Comparison of ENCODE assay signal across 28 cellular contexts in genomic region chr3:154656496-154656895, GRCh38.
"Had no signal": no experiment of that assay in that cellular context is flagged by ENCODE, and none has a peak within 500 bp of the region (broad histone marks: within the 10 kb centered on the region; RNA-seq: fewer than 3 reads in every experiment).

No MANE protein-coding gene starts in this region.

- DNase-seq: activated B cell treated with CpG ODN at 0.5 μM for 24 hours; activated CD4-positive, alpha-beta T cell treated with anti-CD3 and anti-CD28 coated beads for 48 hours; activated CD4-positive, alpha-beta T cell treated with anti-CD3 and anti-CD28 coated beads, Interleukin-2, amount 50 U/mL, for 1 hour; activated CD4-positive, alpha-beta T cell treated with anti-CD3 and anti-CD28 coated beads, Interleukin-2, amount 50 U/mL, for 48 hours; activated CD8-positive, alpha-beta memory T cell treated with anti-CD3 and anti-CD28 coated beads for 24 hours; activated CD8-positive, alpha-beta T cell treated with anti-CD3 and anti-CD28 coated beads for 36 hours; activated effector memory CD4-positive, alpha-beta T cell treated with anti-CD3 and anti-CD28 coated beads, Interleukin-2, amount 50 U/mL, for 16 hours; activated naive CD4-positive, alpha-beta T cell treated with anti-CD3 and anti-CD28 coated beads for 36 hours; activated naive CD8-positive, alpha-beta T cell treated with anti-CD3 and anti-CD28 coated beads, Interleukin-2, amount 10 ng/mL, durations not matched to agents 7 days and 5 days; activated T-cell treated with anti-CD3 and anti-CD28 coated beads, Interleukin-2, amount 50 U/mL, for 48 hours; central memory CD4-positive, alpha-beta T cell; cerebellar nuclear complex; colonic mucosa; effector memory CD4-positive, alpha-beta T cell; endodermal cell; head of caudate nucleus; T-helper 2 cell had no signal

- ATAC-seq: activated CD4-positive, CD25-positive, alpha-beta regulatory T cell treated with anti-CD3 and anti-CD28 coated beads, Interleukin-2, amount 50 U/mL, for 24 hours; activated CD8-positive, alpha-beta T cell treated with anti-CD3 and anti-CD28 coated beads for 36 hours; activated naive CD4-positive, alpha-beta T cell treated with anti-CD3 and anti-CD28 coated beads, Interleukin-2, amount 50 U/mL, for 72 hours; esophagus mucosa had no signal

- H3K4me1 ChIP-seq: ascending aorta, breast epithelium, colonic mucosa had no signal

- H3K27me3 Mint-ChIP-seq: activated B cell treated with CpG ODN at 0.5 μM for 24 hours; activated CD8-positive, alpha-beta T cell treated with anti-CD3 and anti-CD28 coated beads for 36 hours; activated naive CD8-positive, alpha-beta T cell treated with anti-CD3 and anti-CD28 coated beads, Interleukin-2, amount 10 ng/mL, durations not matched to agents 7 days and 5 days; brain had no signal

- H3K4me1 Mint-ChIP-seq: activated B cell treated with CpG ODN at 0.5 μM for 24 hours; activated naive CD8-positive, alpha-beta T cell treated with anti-CD3 and anti-CD28 coated beads, Interleukin-2, amount 10 ng/mL, durations not matched to agents 7 days and 5 days had no signal

- H3K4me3 Mint-ChIP-seq: activated B cell treated with CpG ODN at 0.5 μM for 24 hours; activated CD8-positive, alpha-beta T cell treated with anti-CD3 and anti-CD28 coated beads for 36 hours; activated naive CD4-positive, alpha-beta T cell treated with anti-CD3 and anti-CD28 coated beads for 36 hours; activated naive CD8-positive, alpha-beta T cell treated with anti-CD3 and anti-CD28 coated beads, Interleukin-2, amount 10 ng/mL, durations not matched to agents 7 days and 5 days; activated T-helper 1 cell treated with anti-CD3 and anti-CD28 coated beads, Interleukin-12 subunit alpha, Interleukin-12 subunit beta, Interleukin-2, Interleukin-4 antibody, amounts not matched to agents 30 ng/mL and 10 ng/mL and 1 ng/mL, durations not matched to agents 14 hours and 24 hours and 36 hours; brain; endodermal cell had no signal

- H3K27ac Mint-ChIP-seq: activated B cell treated with CpG ODN at 0.5 μM for 24 hours; activated CD8-positive, alpha-beta T cell treated with anti-CD3 and anti-CD28 coated beads for 36 hours; activated naive CD4-positive, alpha-beta T cell treated with anti-CD3 and anti-CD28 coated beads for 36 hours; activated naive CD4-positive, alpha-beta T cell treated with anti-CD3 and anti-CD28 coated beads, Interleukin-2, amount 50 U/mL, for 72 hours; activated naive CD8-positive, alpha-beta T cell treated with anti-CD3 and anti-CD28 coated beads, Interleukin-2, amount 10 ng/mL, durations not matched to agents 7 days and 5 days; activated T-helper 1 cell treated with anti-CD3 and anti-CD28 coated beads, Interleukin-12 subunit alpha, Interleukin-12 subunit beta, Interleukin-2, Interleukin-4 antibody, amounts not matched to agents 30 ng/mL and 10 ng/mL and 1 ng/mL, durations not matched to agents 14 hours and 24 hours and 36 hours; activated T-helper 2 cell treated with anti-CD3 and anti-CD28 coated beads, Interferon-gamma antibody, Interleukin-2, Interleukin-4, amounts not matched to agents 10 μg/mL and 5 μg/mL and 100 μg/mL, durations not matched to agents 14 hours and 24 hours and 36 hours; brain; endodermal cell had no signal

- H3K27me3 ChIP-seq: ascending aorta, breast epithelium, cardiac muscle cell, colonic mucosa had no signal

- H3K27ac ChIP-seq: ascending aorta, breast epithelium, cardiac muscle cell, colonic mucosa, VCaP had no signal

- FAIRE-seq: frontal cortex had no signal

- H3K36me3 Mint-ChIP-seq: activated naive CD4-positive, alpha-beta T cell treated with anti-CD3 and anti-CD28 coated beads, Interleukin-2, amount 50 U/mL, for 72 hours; activated naive CD8-positive, alpha-beta T cell treated with anti-CD3 and anti-CD28 coated beads, Interleukin-2, amount 10 ng/mL, durations not matched to agents 7 days and 5 days; brain had no signal

- H3K36me3 ChIP-seq: ascending aorta, breast epithelium, cardiac muscle cell, colonic mucosa had no signal

- H3K9me3 ChIP-seq: ascending aorta, breast epithelium, colonic mucosa had no signal

- H3K4me3 ChIP-seq: ascending aorta, breast epithelium, cardiac muscle cell, colonic mucosa had no signal

- H3K9me3 Mint-ChIP-seq: activated B cell treated with CpG ODN at 0.5 μM for 24 hours; activated CD8-positive, alpha-beta T cell treated with anti-CD3 and anti-CD28 coated beads for 36 hours; activated naive CD8-positive, alpha-beta T cell treated with anti-CD3 and anti-CD28 coated beads, Interleukin-2, amount 10 ng/mL, durations not matched to agents 7 days and 5 days; activated T-helper 1 cell treated with anti-CD3 and anti-CD28 coated beads, Interleukin-12 subunit alpha, Interleukin-12 subunit beta, Interleukin-2, Interleukin-4 antibody, amounts not matched to agents 30 ng/mL and 10 ng/mL and 1 ng/mL, durations not matched to agents 14 hours and 24 hours and 36 hours; activated T-helper 2 cell treated with anti-CD3 and anti-CD28 coated beads, Interferon-gamma antibody, Interleukin-2, Interleukin-4, amounts not matched to agents 10 μg/mL and 5 μg/mL and 100 μg/mL, durations not matched to agents 14 hours and 24 hours and 36 hours; brain; endodermal cell had no signal
